In the genomic region with DNA sequence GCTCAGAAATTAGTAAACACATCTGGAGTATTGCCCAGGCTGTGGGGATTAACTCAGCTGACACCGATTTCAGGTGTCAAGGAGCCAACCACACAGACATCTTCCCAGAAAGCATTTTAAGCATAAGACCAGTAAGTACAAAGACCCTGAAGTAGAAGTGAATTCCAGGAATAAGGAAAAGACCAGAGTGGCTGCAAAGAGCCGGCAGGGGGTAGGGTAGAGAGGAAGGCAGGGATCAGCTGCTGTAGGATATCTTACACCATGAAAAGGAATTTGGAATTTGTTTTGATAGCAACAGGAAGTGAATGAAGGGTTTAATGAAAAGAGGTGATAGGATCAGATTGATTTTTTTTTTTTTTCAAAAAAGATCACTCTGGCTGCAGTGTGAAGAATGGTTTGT, we compare ENCODE assay signal across 21 cellular contexts.
"Had no signal": no experiment of that assay in that cellular context is flagged by ENCODE, and none has a peak within 500 bp of the region (broad histone marks: within the 10 kb centered on the region; RNA-seq: fewer than 3 reads in every experiment).

No MANE protein-coding gene starts in this region.

- H3K9me3 Mint-ChIP-seq: activated CD8-positive, alpha-beta T cell treated with anti-CD3 and anti-CD28 coated beads for 36 hours; activated naive CD8-positive, alpha-beta T cell treated with anti-CD3 and anti-CD28 coated beads, Interleukin-2, amount 10 ng/mL, durations not matched to agents 7 days and 5 days; brain; mesothelial cell of epicardium had no signal

- H3K36me3 Mint-ChIP-seq: activated naive CD8-positive, alpha-beta T cell treated with anti-CD3 and anti-CD28 coated beads, Interleukin-2, amount 10 ng/mL, durations not matched to agents 7 days and 5 days; brain; mesothelial cell of epicardium; natural killer cell treated with Interleukin-12 subunit alpha and Interleukin-12 subunit beta and Interleukin-15 and Interleukin-18, amount 100 ng/mL, for 72 hours had no signal

- H3K27me3 Mint-ChIP-seq: activated CD8-positive, alpha-beta T cell treated with anti-CD3 and anti-CD28 coated beads for 36 hours; activated naive CD8-positive, alpha-beta T cell treated with anti-CD3 and anti-CD28 coated beads, Interleukin-2, amount 10 ng/mL, durations not matched to agents 7 days and 5 days; brain; natural killer cell treated with Interleukin-12 subunit alpha and Interleukin-12 subunit beta and Interleukin-15 and Interleukin-18, amount 100 ng/mL, for 72 hours had no signal

- DNase-seq: activated CD4-positive, alpha-beta T cell treated with anti-CD3 and anti-CD28 coated beads for 48 hours; activated CD4-positive, CD25-positive, alpha-beta regulatory T cell; activated CD8-positive, alpha-beta T cell treated with anti-CD3 and anti-CD28 coated beads for 36 hours; activated naive CD4-positive, alpha-beta T cell treated with Interleukin-2 at 50 U/mL for 16 hours; activated naive CD8-positive, alpha-beta T cell treated with anti-CD3 and anti-CD28 coated beads, Interleukin-2, amount 10 ng/mL, durations not matched to agents 7 days and 5 days; activated T-cell treated with anti-CD3 and anti-CD28 coated beads, Interleukin-2, amount 50 U/mL, for 1 hour; amygdala; effector memory CD4-positive, alpha-beta T cell; esophagus squamous epithelium; posterior cingulate gyrus; stimulated activated CD4-positive, alpha-beta T cell treated with anti-CD3 and anti-CD28 coated beads, Interleukin-12 subunit alpha, Interleukin-12 subunit beta, amount 100 ng/mL, for 4 hours; stimulated activated CD4-positive, alpha-beta T cell treated with anti-CD3 and anti-CD28 coated beads, Interleukin-1b, Interleukin-23, amount 100 ng/mL, for 48 hours; stimulated activated CD8-positive, alpha-beta memory T cell treated with anti-CD3 and anti-CD28 coated beads, Interleukin-4, amount 100 ng/mL, for 48 hours; stimulated activated naive CD4-positive, alpha-beta T cell; substantia nigra; T-helper 1 cell; T-helper 9 cell had no signal

- H3K27ac Mint-ChIP-seq: activated CD8-positive, alpha-beta T cell treated with anti-CD3 and anti-CD28 coated beads for 36 hours; activated naive CD8-positive, alpha-beta T cell treated with anti-CD3 and anti-CD28 coated beads, Interleukin-2, amount 10 ng/mL, durations not matched to agents 7 days and 5 days; activated T-helper 17 cell treated with anti-CD3 and anti-CD28 coated beads, Interleukin-2, amount 50 U/mL, for 72 hours; brain; mesothelial cell of epicardium; natural killer cell treated with Interleukin-12 subunit alpha and Interleukin-12 subunit beta and Interleukin-15 and Interleukin-18, amount 100 ng/mL, for 72 hours had no signal

- H3K4me1 Mint-ChIP-seq: activated naive CD8-positive, alpha-beta T cell treated with anti-CD3 and anti-CD28 coated beads, Interleukin-2, amount 10 ng/mL, durations not matched to agents 7 days and 5 days; activated T-helper 17 cell treated with anti-CD3 and anti-CD28 coated beads, Interleukin-2, amount 50 U/mL, for 72 hours had no signal

- H3K4me3 Mint-ChIP-seq: activated CD8-positive, alpha-beta T cell treated with anti-CD3 and anti-CD28 coated beads for 36 hours; activated naive CD8-positive, alpha-beta T cell treated with anti-CD3 and anti-CD28 coated beads, Interleukin-2, amount 10 ng/mL, durations not matched to agents 7 days and 5 days; activated T-helper 17 cell treated with anti-CD3 and anti-CD28 coated beads, Interleukin-2, amount 50 U/mL, for 72 hours; brain; mesothelial cell of epicardium; natural killer cell treated with Interleukin-12 subunit alpha and Interleukin-12 subunit beta and Interleukin-15 and Interleukin-18, amount 100 ng/mL, for 72 hours had no signal
